In genomic region chr9:132026932-132027585, GRCh38 we compare ENCODE assay signal across 13 cellular contexts. TPM values are rescaled to one million over a fixed set of nuclear protein-coding genes. Genes with fewer than 3 reads are reported as not detected.
A peak's percentile ranks its signal among the peaks of the same experiment; 100 is the strongest.
DNase-seq lines count a peak whose midpoint lies in the region; ATAC-seq and TF ChIP-seq lines count a peak whose summit lies in the region.
"Had no signal": no experiment of that assay in that cellular context is flagged by ENCODE, and none has a peak within 500 bp of the region (broad histone marks: within the 10 kb centered on the region; RNA-seq: fewer than 3 reads in every experiment).

No MANE protein-coding gene starts in this region.

- peaks cover 64% of the 10 kb centered on the region for H3K4me1 Mint-ChIP-seq in WTC11

- in situ Hi-C loops in ACHN (cut with HindIII; ENCODE audit: low pct_ligation_motif_present, low pct_unique_long_range_greater_than_20kb, low sequenced_read_pairs): no loop called here

- H3K27ac Mint-ChIP-seq in WTC11: no peak overlapping the region; the same call in 1 of the 2 replicates

- no peaks in the 10 kb centered on the region for H3K27me3 Mint-ChIP-seq in WTC11 (ENCODE audit: low read depth)
- H3K27me3 Mint-ChIP-seq: naive thymus-derived CD8-positive, alpha-beta T cell had no signal

- no peak overlapping the region for H3K4me3 Mint-ChIP-seq in WTC11
- H3K4me3 Mint-ChIP-seq: naive thymus-derived CD8-positive, alpha-beta T cell had no signal

- 0 out of 2 replicates have a peak, but pooled peaks cover 1% of the 10 kb centered on the region for H3K9me3 Mint-ChIP-seq in WTC11
- H3K9me3 Mint-ChIP-seq: naive thymus-derived CD8-positive, alpha-beta T cell had no signal

- TF ChIP-seq CTCF in WTC11 (IDR thresholded peaks at IDR 0.05) (no peak), foreskin fibroblast (IDR thresholded peaks at IDR 0.05; ENCODE audit: low read depth, low read length) (no peak)

- ATAC-seq in WTC11: peak; percentile 79
- ATAC-seq in HG02763 (IDR thresholded peaks at IDR 0.05; ENCODE audit: unreplicated experiment): no peak
- ATAC-seq in HG03280 (IDR thresholded peaks at IDR 0.05; ENCODE audit: unreplicated experiment): no peak
- ATAC-seq: naive thymus-derived CD8-positive, alpha-beta T cell had no signal

- CTCF ChIA-PET in WTC11 (lab: Charles Lee): interaction anchor here (2.1 kb wide), 1 partner anchor 209 kb away, joined by 6 read pairs; no protein-coding TSS in a partner anchor

- H3K36me3 Mint-ChIP-seq in WTC11: no peaks in the 10 kb centered on the region

- H3K4me3 ChIP-seq in foreskin fibroblast (ENCODE audit: low read depth in 1 of 2, low read length in 2 of 2): no peak overlapping the region
- H3K4me3 ChIP-seq: spleen had no signal

- POLR2A ChIA-PET in WTC11 (lab: Charles Lee): no interaction called here

- DNase-seq in ACHN (peak; percentile 19), HS-5 (ENCODE audit: low read depth) (peak; percentile 69), WTC11 (ENCODE audit: low spot score) (no peak), foreskin fibroblast (peak; percentile 56 to 82), NCI-H510A (lab: John Stamatoyannopoulos, UW) (no peak), midbrain (lab: John Stamatoyannopoulos, UW) (no peak)
- DNase-seq: activated effector memory CD4-positive, alpha-beta T cell treated with anti-CD3 and anti-CD28 coated beads, Interleukin-2, amount 50 U/mL, for 16 hours; H7; naive thymus-derived CD8-positive, alpha-beta T cell; NCI-H1105; spleen had no signal

TF ChIP-seq in WTC11, 78 proteins besides CTCF, POLR2A, EP300 and RAD21:
- TF ChIP-seq ZNF263 (CRISPR knock-in tag; IDR thresholded peaks at IDR 0.05; ENCODE audit: low read depth): no peak

RNA-seq across cellular contexts. Expression of gene MED27, which starts 52.6 kb away (rescaled TPM):
- 26.6 to 27.9 TPM (median 27.5 TPM) in 3 replicates for total RNA-seq in WTC11 (2021)

Comparison
In these comparisons a context has a peak if more than half of its experiments do, and no peak if none do; other contexts are left out.
1. DNase-seq: peak in ACHN (single experiment), HS-5 (single experiment) and foreskin fibroblast (2 of 2); none in WTC11 (single experiment), NCI-H510A (single experiment) and midbrain (single experiment).